ENCODE assay signal across 17 cellular contexts in genomic region chr12:79331870-79332269, GRCh38.
DNase-seq lines count a peak whose midpoint lies in the region; ATAC-seq, FAIRE-seq and TF ChIP-seq lines count a peak whose summit lies in the region.
"Had no signal": no experiment of that assay in that cellular context is flagged by ENCODE, and none has a peak within 500 bp of the region (broad histone marks: within the 10 kb centered on the region; RNA-seq: fewer than 3 reads in every experiment).

No MANE protein-coding gene starts in this region.

- no peaks in the 10 kb centered on the region for H3K36me3 ChIP-seq in adipocyte (ENCODE audit: control insufficient read depth, insufficient read depth, low read length, severe bottlenecking)
- no peaks in the 10 kb centered on the region for H3K36me3 ChIP-seq in PC-3 (ENCODE audit: low read depth, low read length)
- H3K36me3 ChIP-seq in neural progenitor cell, result no peaks in the 10 kb centered on the region
- H3K36me3 ChIP-seq: MG63 had no signal

- H3K4me2 ChIP-seq in A549 (peak overlapping the region; percentile 48), PC-3 (ENCODE audit: low read length) (no peak overlapping the region), neural progenitor cell (no peak overlapping the region)

- H2AFZ ChIP-seq in PC-3 (ENCODE audit: low read length) (no peak overlapping the region), neural progenitor cell (replicated peaks) (no peak overlapping the region)

- peaks cover 3% of the 10 kb centered on the region for H3K27me3 Mint-ChIP-seq in neural progenitor cell (ENCODE audit: insufficient read depth, low read depth)
- H3K27me3 Mint-ChIP-seq: CD8-positive, alpha-beta memory T cell had no signal

- WGBS in A549 (ENCODE audit: missing lambda C conversion rate), result 21% methylated on average over 1 of the region's 1 CpG

- BruUV-seq in PC-3 (replicated peaks; lab: Mats Ljungman, UMichigan), result no TSS peak

- peaks cover 5% of the 10 kb centered on the region for H3K27me3 ChIP-seq in adipocyte (replicated peaks; ENCODE audit: control insufficient read depth, insufficient read depth, low read length)
- peaks cover 7% of the 10 kb centered on the region; the same call in 1 of the 2 replicates for H3K27me3 ChIP-seq in PC-3 (ENCODE audit: low read length)
- H3K27me3 ChIP-seq in neural progenitor cell, result no peaks in the 10 kb centered on the region
- H3K27me3 ChIP-seq: MG63 had no signal

- H4K20me1 ChIP-seq in PC-3 (ENCODE audit: low read length) (no peaks in the 10 kb centered on the region), neural progenitor cell (ENCODE audit: low read depth) (no peaks in the 10 kb centered on the region)

- DNase-seq in A549 (ENCODE audit: low read depth in 1 of 2, low spot score in 1 of 2) (no peak), adipocyte (ENCODE audit: low read depth) (peak; percentile 55), fibroblast of pulmonary artery (ENCODE audit: low read depth) (peak; percentile 9), PC-3 (no peak), neural progenitor cell (ENCODE audit: low spot score) (no peak), DMS 273 (lab: John Stamatoyannopoulos, UW; ENCODE audit: unreplicated experiment) (no peak)
- DNase-seq: CD8-positive, alpha-beta memory T cell; KBM-7; MG63; NCI-H1092 treated with DMSO at 0.1 percent for 48 hours; NCI-H1694 treated with DMSO at 0.1 percent for 48 hours; NCI-H510A treated with DMSO at 0.1 percent for 48 hours; SHP77 had no signal

- no peak overlapping the region for H3K27ac Mint-ChIP-seq in neural progenitor cell
- H3K27ac Mint-ChIP-seq: CD8-positive, alpha-beta memory T cell had no signal

- no peaks in the 10 kb centered on the region for H3K79me2 ChIP-seq in PC-3 (ENCODE audit: low read length)
- no peaks in the 10 kb centered on the region for H3K79me2 ChIP-seq in neural progenitor cell (ENCODE audit: low read depth)

- no peaks in the 10 kb centered on the region for H3K4me1 Mint-ChIP-seq in neural progenitor cell
- H3K4me1 Mint-ChIP-seq: CD8-positive, alpha-beta memory T cell had no signal

- no peak overlapping the region for H3K4me3 ChIP-seq in A549
- no peak overlapping the region for H3K4me3 ChIP-seq in adipocyte (ENCODE audit: low read length)
- H3K4me3 ChIP-seq in fibroblast of pulmonary artery (replicated peaks; ENCODE audit: low read depth, low read length), result no peak overlapping the region
- H3K4me3 ChIP-seq in PC-3 (ENCODE audit: low read length), result no peak overlapping the region
- H3K4me3 ChIP-seq in neural progenitor cell, result no peak overlapping the region
- H3K4me3 ChIP-seq: MG63 had no signal

- no peaks in the 10 kb centered on the region for H3K9me2 ChIP-seq in PC-3 (replicated peaks; ENCODE audit: low read length)

- POLR2A ChIA-PET in A549 (lab: Yijun Ruan, JAX) (no interaction called here), PC-3 (lab: Charles Lee; ENCODE audit: unreplicated experiment) (no interaction called here)

- no peak for TF ChIP-seq POLR2A in A549 (IDR thresholded peaks at IDR 0.05; ENCODE audit: low read length)

- H3K9me3 ChIP-seq in A549 (no peaks in the 10 kb centered on the region), adipocyte (ENCODE audit: control insufficient read depth, low read length) (no peaks in the 10 kb centered on the region), PC-3 (ENCODE audit: low read length) (no peaks in the 10 kb centered on the region), neural progenitor cell (ENCODE audit: low read depth) (no peaks in the 10 kb centered on the region)
- H3K9me3 ChIP-seq: MG63 had no signal

- H3K4me3 Mint-ChIP-seq in neural progenitor cell, result no peak overlapping the region
- H3K4me3 Mint-ChIP-seq: CD8-positive, alpha-beta memory T cell had no signal

- FAIRE-seq in A549 (lab: Jason Lieb, UNC) (no peak), G401.6 (lab: Jason Lieb, UNC) (peak; percentile 23)
- FAIRE-seq: RCC 7860 had no signal

- no peak for TF ChIP-seq RAD21 in A549 (conservative IDR thresholded peaks at IDR 0.05 in 1 of 2, IDR thresholded peaks at IDR 0.05 in 1 of 2)

- no peak overlapping the region for H3K9ac ChIP-seq in adipocyte (ENCODE audit: low read length)
- no peak overlapping the region for H3K9ac ChIP-seq in PC-3 (ENCODE audit: low read length)
- H3K9ac ChIP-seq in neural progenitor cell, result no peak overlapping the region

- peak overlapping the region in 1 of 2 experiments; percentile 23; a peak in 1 of 6 replicates for H3K27ac ChIP-seq in A549
- H3K27ac ChIP-seq in PC-3 (ENCODE audit: low read length), result no peak overlapping the region
- no peak overlapping the region for H3K27ac ChIP-seq in neural progenitor cell

- TF ChIP-seq CTCF in A549 (IDR thresholded peaks at IDR 0.05) (no peak), fibroblast of pulmonary artery (IDR thresholded peaks at IDR 0.05; ENCODE audit: low read length, missing control alignments) (no peak), PC-3 (conservative IDR thresholded peaks at IDR 0.05; ENCODE audit: low read depth, low read length) (no peak), neural progenitor cell (IDR thresholded peaks at IDR 0.05) (no peak)

- H3F3A ChIP-seq in PC-3 (ENCODE audit: low read length, unreplicated experiment) (no peaks in the 10 kb centered on the region), neural progenitor cell (ENCODE audit: low read depth) (no peaks in the 10 kb centered on the region)

- H3K4me1 ChIP-seq in A549 (peaks cover 49% of the 10 kb centered on the region), adipocyte (ENCODE audit: control insufficient read depth, insufficient read depth, low read length) (peaks cover 4% of the 10 kb centered on the region), PC-3 (ENCODE audit: insufficient read depth, low read length) (peaks cover 6% of the 10 kb centered on the region; the same call in 1 of the 2 replicates), neural progenitor cell (no peaks in the 10 kb centered on the region)

- TF ChIP-seq EP300 in A549 (IDR thresholded peaks at IDR 0.05), result no peak

- no peaks in the 10 kb centered on the region for H3K36me3 Mint-ChIP-seq in neural progenitor cell
- H3K36me3 Mint-ChIP-seq: CD8-positive, alpha-beta memory T cell had no signal

- intact Hi-C loops in PC-3 (cut with micrococcal nuclease), result no loop called here

- ATAC-seq in A549 (no peak), PC-3 (no peak), HG03139 (IDR thresholded peaks at IDR 0.05; ENCODE audit: unreplicated experiment) (no peak)
- ATAC-seq: HCT116 had no signal

- CTCF ChIA-PET in A549 (lab: Yijun Ruan, JAX), result interaction anchor here (1.4 kb wide), 1 partner anchor 13 kb away, joined by 4 read pairs; no protein-coding TSS in a partner anchor
- CTCF ChIA-PET in PC-3 (lab: Charles Lee), result no interaction called here

- H3K9me3 Mint-ChIP-seq in neural progenitor cell, result no peaks in the 10 kb centered on the region

TF ChIP-seq in A549, 52 proteins besides CTCF, POLR2A, EP300 and RAD21:
- no peak for TF ChIP-seq HEYL (CRISPR knock-in tag; IDR thresholded peaks at IDR 0.05)
- TF ChIP-seq SREBF2 (IDR thresholded peaks at IDR 0.05), result no peak
- peak in 1 of 2 experiments; percentile 63; a peak in 2 of 4 replicates for TF ChIP-seq CEBPB (IDR thresholded peaks at IDR 0.05)
- no peak for TF ChIP-seq BCL3 (IDR thresholded peaks at IDR 0.05)

Comparison
In these comparisons a context has a peak if more than half of its experiments do, and no peak if none do; other contexts are left out.
1. DNase-seq: peak in adipocyte (single experiment) and fibroblast of pulmonary artery (single experiment); none in A549 (0 of 2), PC-3 (single experiment), neural progenitor cell (single experiment) and DMS 273 (single experiment).